In the genomic region with DNA sequence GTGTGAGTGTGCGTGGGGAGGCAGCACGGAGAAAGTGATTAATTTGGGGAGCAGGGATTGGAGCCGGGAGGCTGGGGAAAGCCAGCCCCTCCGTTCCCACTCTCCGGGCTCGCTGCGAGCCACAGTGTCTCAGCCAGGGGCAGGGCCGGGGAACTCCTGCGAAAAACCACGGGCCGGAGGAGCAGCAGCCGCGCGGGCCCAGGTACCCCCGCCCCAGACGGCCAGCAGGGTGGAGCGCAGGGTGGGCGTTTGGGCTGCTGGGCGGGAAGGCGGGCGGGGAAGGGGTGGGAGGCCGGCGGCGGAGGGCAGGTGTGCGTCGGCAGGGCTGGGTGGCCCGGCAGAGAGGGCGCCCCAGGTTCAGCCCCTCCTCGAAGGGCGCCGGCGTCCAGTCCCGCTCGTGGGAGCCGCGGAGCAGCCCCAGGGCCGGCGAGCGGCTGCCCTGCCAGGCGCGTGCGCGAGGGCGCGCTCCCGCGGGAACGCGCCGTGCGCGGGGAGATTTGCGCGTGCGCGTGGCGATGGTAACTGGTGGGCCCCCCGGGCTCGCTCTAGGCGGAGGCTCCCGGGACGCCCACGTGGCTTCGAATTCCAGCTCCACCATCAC, we compare ENCODE assay signal across 9 cellular contexts. TPM values are rescaled to one million over a fixed set of nuclear protein-coding genes. Genes with fewer than 3 reads are reported as not detected.
DNase-seq lines count a peak whose midpoint lies in the region; ATAC-seq, FAIRE-seq and TF ChIP-seq lines count a peak whose summit lies in the region.
"Had no signal": no experiment of that assay in that cellular context is flagged by ENCODE, and none has a peak within 500 bp of the region (broad histone marks: within the 10 kb centered on the region; RNA-seq: fewer than 3 reads in every experiment).

No MANE protein-coding gene starts in this region.

- TF ChIP-seq EP300 in HepG2 (IDR thresholded peaks at IDR 0.05; ENCODE audit: low read depth in 2 of 2, low read length in 2 of 2) (no peak), HepG2 (CRISPR knock-in tag; IDR thresholded peaks at IDR 0.05; ENCODE audit: borderline replicate concordance) (no peak)

- no peaks in the 10 kb centered on the region for H3K4me1 ChIP-seq in HepG2 (ENCODE audit: insufficient read depth, low read length)

- no peak for TF ChIP-seq POLR2A in HepG2 (IDR thresholded peaks at IDR 0.05; ENCODE audit: insufficient read depth in 1 of 2, low read depth in 2 of 2, low read length in 2 of 2)

- no peak overlapping the region for H3K4me2 ChIP-seq in HepG2 (ENCODE audit: low read depth, low read length)

- peaks cover 3% of the 10 kb centered on the region for H3K27me3 ChIP-seq in WERI-Rb-1 (ENCODE audit: insufficient read depth, low read depth, severe bottlenecking)
- H3K27me3 ChIP-seq in HepG2 (ENCODE audit: control insufficient read depth in 1 of 2, insufficient read depth in 2 of 2, low read length in 2 of 2), result peaks cover 0 to 7% of the 10 kb centered on the region in 2 experiments; a peak in 3 of 5 replicates

- CTCF ChIA-PET in HepG2 (lab: Yijun Ruan, JAX; ENCODE audit: low intra/inter-chr PET ratio, low total read pairs), result no interaction called here
- CTCF ChIA-PET in activated CD4-positive, alpha-beta T cell treated with anti-CD3 and anti-CD28 coated beads for 36 hours (lab: Charles Lee), result no interaction called here

- ATAC-seq in HepG2 (peak; percentile 44), HG03108 (IDR thresholded peaks at IDR 0.05; ENCODE audit: unreplicated experiment) (no peak)
- no peak for ATAC-seq in activated T-helper 17 cell treated with anti-CD3 and anti-CD28 coated beads, Interleukin-2, amount 50 U/mL, for 72 hours (replicated peaks)
- no peak for ATAC-seq in activated CD4-positive, alpha-beta T cell treated with anti-CD3 and anti-CD28 coated beads for 36 hours

- WGBS in HepG2 (ENCODE audit: low lambda C conversion rate), result 31% methylated on average over 23 of the region's 64 CpGs

- DNase-seq in NCI-H524 (lab: John Stamatoyannopoulos, UW), result peak; percentile 4 to 43
- DNase-seq in NCI-H524 treated with DMSO at 0.1 percent for 48 hours (lab: John Stamatoyannopoulos, UW), result no peak
- peak; percentile 41 for DNase-seq in WERI-Rb-1
- no peak for DNase-seq in HepG2 (ENCODE audit: low spot score)
- peak; percentile 65 for DNase-seq in urothelium cell line (ENCODE audit: low spot score)
- DNase-seq in activated CD4-positive, alpha-beta T cell treated with anti-CD3 and anti-CD28 coated beads for 36 hours, result no peak

- no peak overlapping the region for H3K4me3 Mint-ChIP-seq in activated T-helper 17 cell treated with anti-CD3 and anti-CD28 coated beads, Interleukin-2, amount 50 U/mL, for 72 hours
- no peak overlapping the region for H3K4me3 Mint-ChIP-seq in activated CD4-positive, alpha-beta T cell treated with anti-CD3 and anti-CD28 coated beads for 36 hours

- H3K27ac ChIP-seq in WERI-Rb-1, result no peak overlapping the region
- H3K27ac ChIP-seq in HepG2 (ENCODE audit: extremely low read length, insufficient read depth, low read length), result no peak overlapping the region

- no peaks in the 10 kb centered on the region for H3K79me2 ChIP-seq in HepG2 (ENCODE audit: insufficient read depth, low read length)

- peaks cover 23% of the 10 kb centered on the region for H3K27me3 Mint-ChIP-seq in activated T-helper 17 cell treated with anti-CD3 and anti-CD28 coated beads, Interleukin-2, amount 50 U/mL, for 72 hours
- peaks cover 25% of the 10 kb centered on the region for H3K27me3 Mint-ChIP-seq in activated CD4-positive, alpha-beta T cell treated with anti-CD3 and anti-CD28 coated beads for 36 hours

- no peaks in the 10 kb centered on the region for H3K9me3 ChIP-seq in WERI-Rb-1 (ENCODE audit: severe bottlenecking)
- H3K9me3 ChIP-seq in HepG2 (ENCODE audit: low read length), result no peaks in the 10 kb centered on the region

- in situ Hi-C loops in HepG2 (cut with HindIII; ENCODE audit: extremely low pct_ligation_motif_present, low pct_unique_long_range_greater_than_20kb), result no loop called here

- peaks cover 6% of the 10 kb centered on the region for H3K9me3 Mint-ChIP-seq in activated T-helper 17 cell treated with anti-CD3 and anti-CD28 coated beads, Interleukin-2, amount 50 U/mL, for 72 hours
- H3K9me3 Mint-ChIP-seq in activated CD4-positive, alpha-beta T cell treated with anti-CD3 and anti-CD28 coated beads for 36 hours (ENCODE audit: low read depth), result no peaks in the 10 kb centered on the region

- FAIRE-seq in HepG2 (lab: Jason Lieb, UNC), result no peak
- FAIRE-seq in urothelium cell line (lab: Jason Lieb, UNC), result peak; percentile 9
- FAIRE-seq: TTC549 had no signal

- no peaks in the 10 kb centered on the region for H4K20me1 ChIP-seq in HepG2 (ENCODE audit: insufficient read depth, low read length)

- BruUV-seq in HepG2 (replicated peaks; lab: Mats Ljungman, UMichigan), result no TSS peak

- H3K4me1 Mint-ChIP-seq in activated T-helper 17 cell treated with anti-CD3 and anti-CD28 coated beads, Interleukin-2, amount 50 U/mL, for 72 hours, result no peaks in the 10 kb centered on the region
- H3K4me1 Mint-ChIP-seq in activated CD4-positive, alpha-beta T cell treated with anti-CD3 and anti-CD28 coated beads for 36 hours, result peaks cover 5% of the 10 kb centered on the region

- intact Hi-C loops in HepG2 (cut with micrococcal nuclease; ENCODE audit: unreplicated experiment), result no loop called here
- intact Hi-C loops in activated CD4-positive, alpha-beta T cell treated with anti-CD3 and anti-CD28 coated beads for 36 hours (cut with DNase I, micrococcal nuclease), result no loop called here

- no peaks in the 10 kb centered on the region for H3K36me3 ChIP-seq in WERI-Rb-1
- no peaks in the 10 kb centered on the region for H3K36me3 ChIP-seq in HepG2 (replicated peaks in 1 of 2; ENCODE audit: control insufficient read depth in 1 of 2, insufficient read depth in 2 of 2, low read length in 2 of 2)

- POLR2A ChIA-PET in HepG2 (lab: Yijun Ruan, JAX), result no interaction called here
- POLR2A ChIA-PET in activated CD4-positive, alpha-beta T cell treated with anti-CD3 and anti-CD28 coated beads for 36 hours (lab: Charles Lee), result no interaction called here

- no peak overlapping the region for H3K27ac Mint-ChIP-seq in activated T-helper 17 cell treated with anti-CD3 and anti-CD28 coated beads, Interleukin-2, amount 50 U/mL, for 72 hours
- H3K27ac Mint-ChIP-seq in activated CD4-positive, alpha-beta T cell treated with anti-CD3 and anti-CD28 coated beads for 36 hours, result no peak overlapping the region

- H2AFZ ChIP-seq in HepG2 (ENCODE audit: low read length), result no peak overlapping the region

- no peak overlapping the region for H3K9ac ChIP-seq in HepG2 (ENCODE audit: insufficient read depth, low read depth, low read length)

- TF ChIP-seq RAD21 in HepG2 (CRISPR knock-in tag; IDR thresholded peaks at IDR 0.05), result no peak

- TF ChIP-seq CTCF in WERI-Rb-1 (IDR thresholded peaks at IDR 0.05; ENCODE audit: low read depth, low read length), result no peak
- TF ChIP-seq CTCF in HepG2 (CRISPR knock-in tag; IDR thresholded peaks at IDR 0.05), result no peak

- H3K4me3 ChIP-seq in WERI-Rb-1 (ENCODE audit: low read depth, low read length), result peak overlapping the region; percentile 78
- H3K4me3 ChIP-seq in HepG2 (replicated peaks in 1 of 3; ENCODE audit: insufficient read depth in 1 of 3, low read depth in 2 of 3, low read length in 3 of 3), result no peak overlapping the region

- peaks cover 6% of the 10 kb centered on the region for H3K36me3 Mint-ChIP-seq in activated T-helper 17 cell treated with anti-CD3 and anti-CD28 coated beads, Interleukin-2, amount 50 U/mL, for 72 hours (ENCODE audit: low read depth)
- H3K36me3 Mint-ChIP-seq in activated CD4-positive, alpha-beta T cell treated with anti-CD3 and anti-CD28 coated beads for 36 hours (ENCODE audit: low read depth), result no peaks in the 10 kb centered on the region

RNA-seq across cellular contexts. Expression of a gene that starts 1.4 kb away (rescaled TPM):
- total RNA-seq in HepG2 (2016; rRNA removed; fragmentation: Illumina TruSeq; extraction: Trizol), result not detected in 2 replicates
- total RNA-seq in HepG2 (2016; cell fraction: cytosol; rRNA removed; fragmentation: Illumina TruSeq; extraction: Trizol; ENCODE audit: low read depth), result not detected in 2 replicates
- total RNA-seq in HepG2 (2016; cell fraction: insoluble cytoplasmic fraction; rRNA removed; fragmentation: Illumina TruSeq; extraction: Trizol), result not detected in 2 replicates
- total RNA-seq in HepG2 (2016; cell fraction: membrane; rRNA removed; fragmentation: Illumina TruSeq; extraction: Trizol), result not detected in 2 replicates
- not detected in 2 replicates for total RNA-seq in HepG2 (2016; cell fraction: nucleus; rRNA removed; fragmentation: Illumina TruSeq; extraction: Trizol)
- not detected in 2 replicates for polyA plus RNA-seq in HepG2 (2011; rRNA removed)
- 0.14 TPM in 1 of 2 replicates, not detected in the other for polyA plus RNA-seq in HepG2 (2011; cell fraction: cytosol; rRNA removed)
- not detected in 2 replicates for polyA plus RNA-seq in HepG2 (2011; cell fraction: nucleus; rRNA removed)
- not detected in 2 replicates for polyA plus RNA-seq in HepG2 (2012)
- polyA plus RNA-seq in HepG2 (2016; cell fraction: cytosol; fragmentation: Illumina TruSeq; extraction: Trizol; ENCODE audit: low read depth), result not detected in 2 replicates
- not detected in 2 replicates for polyA plus RNA-seq in HepG2 (2016; cell fraction: insoluble cytoplasmic fraction; fragmentation: Illumina TruSeq; extraction: Trizol; ENCODE audit: low read depth)
- polyA plus RNA-seq in HepG2 (2016; cell fraction: membrane; fragmentation: Illumina TruSeq; extraction: Trizol; ENCODE audit: low read depth), result not detected in 2 replicates
- not detected in 2 replicates for polyA plus RNA-seq in HepG2 (2016; cell fraction: nucleus; fragmentation: Illumina TruSeq; extraction: Trizol; ENCODE audit: insufficient read depth, low read depth)
- not detected in 2 replicates for polyA minus RNA-seq in HepG2 (2011; rRNA and poly(A)+ RNA removed; ENCODE audit: low replicate concordance)
- polyA minus RNA-seq in HepG2 (2011; cell fraction: cytosol; rRNA and poly(A)+ RNA removed), result not detected in 2 replicates
- not detected in 2 replicates for polyA minus RNA-seq in HepG2 (2011; cell fraction: nucleus; rRNA and poly(A)+ RNA removed)
- not detected for total RNA-seq in activated T-helper 17 cell treated with anti-CD3 and anti-CD28 coated beads, Interleukin-2, amount 50 U/mL, for 72 hours
- total RNA-seq in activated CD4-positive, alpha-beta T cell treated with anti-CD3 and anti-CD28 coated beads for 36 hours, result not detected

Comparison
In these comparisons a context has a peak if more than half of its experiments do, and no peak if none do; other contexts are left out.
1. DNase-seq: peak in NCI-H524 (2 of 2), WERI-Rb-1 (single experiment) and urothelium cell line (single experiment); none in NCI-H524 treated with DMSO at 0.1 percent for 48 hours (single experiment), HepG2 (single experiment) and activated CD4-positive, alpha-beta T cell treated with anti-CD3 and anti-CD28 coated beads for 36 hours (single experiment).